ENCODE assay signal across 8 cellular contexts in genomic region chr2:10659898-10660568, GRCh38. TPM values are rescaled to one million over a fixed set of nuclear protein-coding genes. Genes with fewer than 3 reads are reported as not detected.
A peak's percentile ranks its signal among the peaks of the same experiment; 100 is the strongest.
DNase-seq lines count a peak whose midpoint lies in the region; ATAC-seq and TF ChIP-seq lines count a peak whose summit lies in the region.

No MANE protein-coding gene starts in this region.

- no peaks in the 10 kb centered on the region for H3K27me3 Mint-ChIP-seq in activated T-cell treated with anti-CD3 and anti-CD28 coated beads, Interleukin-2, amount 50 U/mL, for 24 hours
- H3K27me3 Mint-ChIP-seq in osteocyte (ENCODE audit: unreplicated experiment) = no peaks in the 10 kb centered on the region

- no peaks in the 10 kb centered on the region for H3K4me1 ChIP-seq in gastroesophageal sphincter

- WGBS in gastroesophageal sphincter (ENCODE audit: low coverage in 1 of 2), 2 donors = 68 to 82% methylated on average over 7 to 10 of the region's 10 CpGs

- no peak for TF ChIP-seq EP300 in gastroesophageal sphincter (IDR thresholded peaks at IDR 0.05)

- no peaks in the 10 kb centered on the region for H3K9me3 ChIP-seq in gastroesophageal sphincter

- H3K4me1 Mint-ChIP-seq in activated T-cell treated with anti-CD3 and anti-CD28 coated beads, Interleukin-2, amount 50 U/mL, for 24 hours (ENCODE audit: low read depth) = peaks cover 30% of the 10 kb centered on the region
- H3K4me1 Mint-ChIP-seq in osteocyte (ENCODE audit: unreplicated experiment) = peaks cover 23% of the 10 kb centered on the region

- no peaks in the 10 kb centered on the region for H3K27me3 ChIP-seq in gastroesophageal sphincter

- peak overlapping the region; percentile 52 for H3K27ac Mint-ChIP-seq in activated T-cell treated with anti-CD3 and anti-CD28 coated beads, Interleukin-2, amount 50 U/mL, for 24 hours
- H3K27ac Mint-ChIP-seq in osteocyte (ENCODE audit: unreplicated experiment) = peak overlapping the region; percentile 62

- H3K9me3 Mint-ChIP-seq in activated T-cell treated with anti-CD3 and anti-CD28 coated beads, Interleukin-2, amount 50 U/mL, for 24 hours = no peaks in the 10 kb centered on the region
- no peaks in the 10 kb centered on the region for H3K9me3 Mint-ChIP-seq in osteocyte (ENCODE audit: unreplicated experiment)

- H3K36me3 ChIP-seq in gastroesophageal sphincter = peaks cover 0 to 98% of the 10 kb centered on the region in 2 donors

- no peak overlapping the region for H3K4me3 ChIP-seq in gastroesophageal sphincter

- H3K4me3 Mint-ChIP-seq in activated T-cell treated with anti-CD3 and anti-CD28 coated beads, Interleukin-2, amount 50 U/mL, for 24 hours = no peak overlapping the region
- no peak overlapping the region for H3K4me3 Mint-ChIP-seq in osteocyte (ENCODE audit: unreplicated experiment)

- TF ChIP-seq POLR2A in gastroesophageal sphincter (IDR thresholded peaks at IDR 0.05) = no peak

- DNase-seq in NK-92 treated with Interleukin-12 subunit alpha and Interleukin-12 subunit beta, amount 100 ng/mL, for 24 hours (lab: John Stamatoyannopoulos, UW) = peak; percentile 39
- DNase-seq in NK-92 (lab: John Stamatoyannopoulos, UW; ENCODE audit: unreplicated experiment) = no peak
- peak; percentile 51 for DNase-seq in NCI-H460 (ENCODE audit: extremely low read depth, low read depth)
- DNase-seq in activated T-cell treated with anti-CD3 and anti-CD28 coated beads, Interleukin-2, amount 50 U/mL, for 24 hours = peak; percentile 50
- DNase-seq in fibroblast of the conjunctiva (ENCODE audit: low read depth) = peak; percentile 50
- DNase-seq in osteocyte (ENCODE audit: extremely low spot score, unreplicated experiment) = no peak

- peak; percentile 83 for TF ChIP-seq CTCF in osteocyte (IDR thresholded peaks at IDR 0.05)
- peak in 2 of 4 experiments; percentile 24 to 59 for TF ChIP-seq CTCF in gastroesophageal sphincter (IDR thresholded peaks at IDR 0.05)

- no peak overlapping the region for H3K27ac ChIP-seq in gastroesophageal sphincter

- peaks cover 90% of the 10 kb centered on the region for H3K36me3 Mint-ChIP-seq in activated T-cell treated with anti-CD3 and anti-CD28 coated beads, Interleukin-2, amount 50 U/mL, for 24 hours (ENCODE audit: low read depth)
- H3K36me3 Mint-ChIP-seq in osteocyte (ENCODE audit: unreplicated experiment) = peaks cover 23% of the 10 kb centered on the region

- ATAC-seq in gastroesophageal sphincter (no peak), HG02852 (IDR thresholded peaks at IDR 0.05; ENCODE audit: unreplicated experiment) (no peak)

RNA-seq across cellular contexts. Expression of gene NOL10, which starts 29.7 kb away (rescaled TPM):
- total RNA-seq in NCI-H460 (2014; rRNA removed; shearing (Covaris generic)) = 42.9 and 52.4 TPM in 2 replicates
- 17.5 and 32.2 TPM in 2 replicates for polyA plus RNA-seq in NCI-H460 (2014; cell fraction: nucleus; rRNA removed)
- 25.3 and 26.1 TPM in 2 replicates for total RNA-seq in osteocyte
- total RNA-seq in gastroesophageal sphincter = 10 to 100 TPM; 21.3 to 39.7 (median 29.9) TPM

Comparison
In these comparisons a context has a peak if more than half of its experiments do, and no peak if none do; other contexts are left out.
1. DNase-seq: peak in NK-92 treated with Interleukin-12 subunit alpha and Interleukin-12 subunit beta, amount 100 ng/mL, for 24 hours (single experiment), NCI-H460 (single experiment), activated T-cell treated with anti-CD3 and anti-CD28 coated beads, Interleukin-2, amount 50 U/mL, for 24 hours (single experiment) and fibroblast of the conjunctiva (single experiment); none in NK-92 (single experiment) and osteocyte (single experiment).